Comparison of ENCODE assay signal across 8 cellular contexts in the genomic region with DNA sequence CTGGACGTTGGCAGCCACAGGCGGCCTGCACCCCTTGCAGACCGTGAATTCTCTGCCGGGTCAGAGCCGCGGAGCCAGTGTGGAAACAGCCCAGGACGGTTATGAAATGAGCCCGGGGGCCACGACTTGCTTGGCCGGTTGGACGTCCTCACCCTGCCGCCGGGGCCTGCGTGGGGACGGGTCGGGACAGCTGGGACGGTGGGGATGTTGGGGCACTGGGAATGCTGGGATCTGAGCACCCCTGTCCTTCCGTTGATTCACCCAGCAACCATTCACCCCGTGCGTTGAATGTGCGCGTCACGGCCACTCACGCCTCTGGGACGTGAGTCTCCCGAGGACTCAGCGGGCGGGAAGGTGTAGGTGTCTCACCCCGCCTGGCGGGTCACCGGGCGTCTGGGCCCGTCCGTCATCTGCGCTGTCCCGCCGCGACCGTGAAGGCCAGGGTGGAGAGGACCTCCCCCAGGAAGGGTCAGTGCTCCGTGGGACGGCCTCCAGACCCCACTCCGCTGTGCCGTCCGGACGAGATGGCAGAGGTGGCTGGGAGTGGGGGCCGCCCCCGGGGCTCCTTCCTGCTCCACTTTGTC. TPM values are rescaled to one million over a fixed set of nuclear protein-coding genes. Genes with fewer than 3 reads are reported as not detected.
DNase-seq lines count a peak whose midpoint lies in the region; ATAC-seq and TF ChIP-seq lines count a peak whose summit lies in the region.

No MANE protein-coding gene starts in this region.

- no peaks in the 10 kb centered on the region for H3K9me3 ChIP-seq in BLaER1 treated with 17β-estradiol and CSF1 and Interleukin-3, amounts not matched to agents 10 nM and 100 nM (replicated peaks in 1 of 11)
- H3K9me3 ChIP-seq in right lobe of liver = no peaks in the 10 kb centered on the region
- H3K9me3 ChIP-seq in thymus (ENCODE audit: control insufficient read depth) = no peaks in the 10 kb centered on the region

- H3K4me1 ChIP-seq in BLaER1 treated with 17β-estradiol and CSF1 and Interleukin-3, amounts not matched to agents 10 nM and 100 nM = peaks cover 28 to 49% (median 44%) of the 10 kb centered on the region in 10 experiments
- H3K4me1 ChIP-seq in right lobe of liver (peaks cover 0 to 7% (median 3%) of the 10 kb centered on the region in 4 donors), thymus (ENCODE audit: control insufficient read depth, insufficient read depth, low read length) (peaks cover 7% of the 10 kb centered on the region)

- peak overlapping the region; percentile 68 to 89 (median 74) for H3K4me3 ChIP-seq in BLaER1 treated with 17β-estradiol and CSF1 and Interleukin-3, amounts not matched to agents 10 nM and 100 nM
- H3K4me3 ChIP-seq in right lobe of liver (peak overlapping the region; percentile 65 to 91 (median 72)), thymus (ENCODE audit: low read length) (peak overlapping the region; percentile 46)

- H3K27me3 Mint-ChIP-seq in central memory CD8-positive, alpha-beta T cell = no peaks in the 10 kb centered on the region

- peak overlapping the region; percentile 83 for H3K4me3 Mint-ChIP-seq in central memory CD8-positive, alpha-beta T cell

- H4K20me1 ChIP-seq in BLaER1 treated with 17β-estradiol and CSF1 and Interleukin-3, amounts not matched to agents 10 nM and 100 nM = peaks cover 0 to 16% (median 0%) of the 10 kb centered on the region in 11 experiments; a peak in 3 of 22 replicates

- no peak for TF ChIP-seq POLR2A in right lobe of liver (IDR thresholded peaks at IDR 0.05)

- peak overlapping the region; percentile 75 to 90 (median 82); a peak in 21 of 22 replicates for H3K27ac ChIP-seq in BLaER1 treated with 17β-estradiol and CSF1 and Interleukin-3, amounts not matched to agents 10 nM and 100 nM
- H3K27ac ChIP-seq in right lobe of liver (peak overlapping the region in 2 of 3 donors; percentile 77 to 81), thymus (ENCODE audit: low read depth) (no peak overlapping the region)

- peak overlapping the region; percentile 95 to 100 (median 99) for H3K4me2 ChIP-seq in BLaER1 treated with 17β-estradiol and CSF1 and Interleukin-3, amounts not matched to agents 10 nM and 100 nM

- 0% methylated on average over 3 of the region's 47 CpGs for WGBS in right lobe of liver (ENCODE audit: insufficient coverage, low coverage, low lambda C conversion rate, missing lambda C conversion rate)
- WGBS in thymus = 3% methylated on average over 47 of the region's 47 CpGs

- peaks cover 20% of the 10 kb centered on the region for H3K4me1 Mint-ChIP-seq in central memory CD8-positive, alpha-beta T cell

- H3K27me3 ChIP-seq in BLaER1 treated with 17β-estradiol and CSF1 and Interleukin-3, amounts not matched to agents 10 nM and 100 nM = no peaks in the 10 kb centered on the region
- H3K27me3 ChIP-seq in right lobe of liver = no peaks in the 10 kb centered on the region
- peaks cover 18% of the 10 kb centered on the region for H3K27me3 ChIP-seq in thymus (ENCODE audit: control insufficient read depth, insufficient read depth)

- DNase-seq in NCI-H226 (peak; percentile 16), right lobe of liver (peak; percentile 58 to 63 (median 62)), NCI-H1092 treated with DMSO at 0.1 percent for 48 hours (lab: John Stamatoyannopoulos, UW) (no peak), cerebellar nuclear complex (lab: John Stamatoyannopoulos, UW) (no peak)
- DNase-seq in central memory CD8-positive, alpha-beta T cell (ENCODE audit: low spot score in 2 of 2) = no peak

- no peaks in the 10 kb centered on the region for H3K9me3 Mint-ChIP-seq in central memory CD8-positive, alpha-beta T cell

- ATAC-seq in GM21619 (IDR thresholded peaks at IDR 0.05; ENCODE audit: unreplicated experiment) (peak; percentile 32), right lobe of liver (peak; percentile 48 to 60 (median 56))
- peak; percentile 37 for ATAC-seq in central memory CD8-positive, alpha-beta T cell (replicated peaks; ENCODE audit: extremely low read depth, poor library complexity, severe bottlenecking)

- H3K36me3 ChIP-seq in BLaER1 treated with 17β-estradiol and CSF1 and Interleukin-3, amounts not matched to agents 10 nM and 100 nM = no peaks in the 10 kb centered on the region
- H3K36me3 ChIP-seq in right lobe of liver (no peaks in the 10 kb centered on the region), thymus (ENCODE audit: control insufficient read depth, insufficient read depth) (no peaks in the 10 kb centered on the region)

- peaks cover 9% of the 10 kb centered on the region for H3K36me3 Mint-ChIP-seq in central memory CD8-positive, alpha-beta T cell (ENCODE audit: insufficient read depth)

- intact Hi-C loops in right lobe of liver (cut with DNase I) = no loop called here

- no peak for TF ChIP-seq CTCF in right lobe of liver (IDR thresholded peaks at IDR 0.05)

- peak overlapping the region; percentile 59 for H3K27ac Mint-ChIP-seq in central memory CD8-positive, alpha-beta T cell (ENCODE audit: low read depth)

- peak overlapping the region; percentile 73 to 90 (median 81) for H3K9ac ChIP-seq in BLaER1 treated with 17β-estradiol and CSF1 and Interleukin-3, amounts not matched to agents 10 nM and 100 nM

RNA-seq across cellular contexts. Expression of gene PLCXD1, which starts 4.5 kb away (rescaled TPM):
- total RNA-seq in right lobe of liver = 10 to 100 TPM in 1 of 6 experiments, 1 to 10 TPM in 5; 3.4 to 11.2 (median 5.1) TPM
- 11.7 TPM for polyA plus RNA-seq in thymus

RNA-seq across cellular contexts. Expression of gene GTPBP6, which starts 41.9 kb away (rescaled TPM):
- 10 to 100 TPM; 20.9 to 32.8 (median 23.2) TPM for total RNA-seq in right lobe of liver
- polyA plus RNA-seq in thymus = 64.9 TPM

Comparison
In these comparisons a context has a peak if more than half of its experiments do, and no peak if none do; other contexts are left out.
1. DNase-seq: peak in NCI-H226 (single experiment) and right lobe of liver (3 of 3); none in central memory CD8-positive, alpha-beta T cell (0 of 2), NCI-H1092 treated with DMSO at 0.1 percent for 48 hours (single experiment) and cerebellar nuclear complex (0 of 2).
2. Peak in every context shown above with its lines, with median percentiles within 50 percentile points of each other: H3K4me3 ChIP-seq and ATAC-seq.